Comparison of ENCODE assay signal across 1 cellular context in the genomic region with DNA sequence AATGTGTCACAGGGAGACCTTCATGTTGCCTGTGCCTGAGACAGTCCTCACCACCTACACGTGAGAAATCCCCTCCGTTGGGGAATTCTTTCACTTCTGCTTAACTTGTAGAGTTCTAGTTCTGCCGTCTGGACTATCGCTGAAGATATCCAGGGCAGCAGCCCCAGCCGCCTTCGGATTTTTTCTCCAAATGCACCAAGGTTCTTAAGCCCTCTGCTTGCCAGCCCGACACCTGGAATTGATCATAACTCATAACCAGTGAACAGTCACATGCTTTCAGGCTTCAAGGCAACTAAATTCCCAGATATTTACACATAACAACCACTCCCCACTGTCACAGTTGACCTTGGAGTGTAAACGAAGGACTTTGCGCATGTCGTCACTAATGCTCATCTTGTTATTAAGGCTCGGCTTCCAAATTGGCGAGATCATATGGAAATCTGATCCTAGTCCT.
TF ChIP-seq lines count a peak whose summit lies in the region.

No MANE protein-coding gene starts in this region.

TF ChIP-seq in GM23338, 12 proteins besides CTCF, POLR2A, EP300 and RAD21 (continued from another document):
- TF ChIP-seq ZNF462 (CRISPR knock-in tag; IDR thresholded peaks at IDR 0.05) (no peak), JUNB (IDR thresholded peaks at IDR 0.05; ENCODE audit: unreplicated experiment) (no peak), ETS1 (IDR thresholded peaks at IDR 0.05) (no peak), EZH2 (IDR thresholded peaks at IDR 0.05; ENCODE audit: low read depth, unreplicated experiment) (no peak)
